ENCODE assay signal across 1 cellular context in genomic region chr12:54390176-54390667, GRCh38.
TF ChIP-seq lines count a peak whose summit lies in the region.

No MANE protein-coding gene starts in this region.

TF ChIP-seq in GM12878, 131 proteins besides CTCF, POLR2A, EP300 and RAD21:
- no peak for TF ChIP-seq TARDBP (IDR thresholded peaks at IDR 0.05; ENCODE audit: borderline replicate concordance)
- TF ChIP-seq ZBTB11 (CRISPR knock-in tag; IDR thresholded peaks at IDR 0.05) = no peak
- no peak for TF ChIP-seq SMARCA5 (IDR thresholded peaks at IDR 0.05)
- no peak for TF ChIP-seq EGR1 (IDR thresholded peaks at IDR 0.05; ENCODE audit: borderline replicate concordance in 1 of 2, low read depth in 2 of 2, low read length in 2 of 2)
- TF ChIP-seq ZNF592 (IDR thresholded peaks at IDR 0.05) = no peak
- TF ChIP-seq YY1 (IDR thresholded peaks at IDR 0.05; ENCODE audit: low read depth, low read length) = no peak
- TF ChIP-seq MEF2A (IDR thresholded peaks at IDR 0.05; ENCODE audit: insufficient read depth, low read depth, low read length) = no peak
